In the genomic region with DNA sequence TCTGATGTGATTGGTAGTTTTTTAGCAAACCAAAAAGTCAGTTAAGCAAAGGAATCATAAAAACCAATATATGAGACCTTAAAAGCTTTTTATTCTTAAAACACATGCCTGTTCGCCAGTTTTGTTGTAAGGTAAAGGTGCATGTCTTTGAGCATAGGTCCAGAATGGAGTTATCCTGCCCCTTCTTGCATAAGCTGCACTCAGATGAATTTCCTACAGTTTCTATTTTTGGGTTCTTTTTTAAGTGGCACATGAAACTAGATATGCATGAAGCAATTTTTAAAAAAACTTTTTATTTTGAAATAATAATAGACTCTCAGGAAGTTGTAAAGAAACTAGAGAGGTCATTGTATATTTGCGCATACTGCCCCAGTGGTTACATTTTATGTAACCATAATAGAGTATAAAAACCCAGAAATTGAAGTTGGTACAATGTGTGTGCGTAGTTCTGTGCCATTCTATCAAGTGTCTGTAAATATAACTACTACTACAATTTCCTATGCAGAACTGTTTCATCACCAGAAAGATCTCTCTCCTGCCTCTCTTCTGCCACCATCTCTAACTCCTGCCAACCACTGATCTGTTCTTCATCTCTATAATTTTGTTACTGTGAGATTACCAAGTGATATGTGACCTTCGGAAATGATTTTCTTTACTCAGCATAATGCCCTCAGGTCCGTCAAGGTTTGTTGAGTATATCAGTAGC, we compare ENCODE assay signal across 5 cellular contexts. TPM values are rescaled to one million over a fixed set of nuclear protein-coding genes. Genes with fewer than 3 reads are reported as not detected.
"Had no signal": no experiment of that assay in that cellular context is flagged by ENCODE, and none has a peak within 500 bp of the region (broad histone marks: within the 10 kb centered on the region; RNA-seq: fewer than 3 reads in every experiment).

No MANE protein-coding gene starts in this region.

RNA-seq across cellular contexts. Expression of gene GOLGA6L25, which starts 40.2 kb away (rescaled TPM):
- total RNA-seq: GM23248, H4, H7, HT-29 had no signal
- polyA plus RNA-seq: GM23248, IgD-negative memory B cell had no signal
